ENCODE assay signal across 13 cellular contexts in genomic region chr9:81664638-81665513, GRCh38. TPM values are rescaled to one million over a fixed set of nuclear protein-coding genes. Genes with fewer than 3 reads are reported as not detected.
DNase-seq lines count a peak whose midpoint lies in the region; ATAC-seq and TF ChIP-seq lines count a peak whose summit lies in the region.
"Had no signal": no experiment of that assay in that cellular context is flagged by ENCODE, and none has a peak within 500 bp of the region (broad histone marks: within the 10 kb centered on the region; RNA-seq: fewer than 3 reads in every experiment).

No MANE protein-coding gene starts in this region.

- no peak overlapping the region for H3K4me3 ChIP-seq in GM12865 (ENCODE audit: low read depth, low read length)
- peak overlapping the region; percentile 49 for H3K4me3 ChIP-seq in neural cell (ENCODE audit: low read length)
- no peak overlapping the region for H3K4me3 ChIP-seq in tibial artery
- H3K4me3 ChIP-seq: K562 had no signal

- H2AFZ ChIP-seq in neural cell (ENCODE audit: low read depth, low read length), result no peak overlapping the region

- no peak for TF ChIP-seq EP300 in neural cell (conservative IDR thresholded peaks at IDR 0.05; ENCODE audit: poor library complexity, severe bottlenecking)

- peak overlapping the region; percentile 10 for H3K27ac ChIP-seq in cingulate gyrus (ENCODE audit: low read depth, low read length)
- H3K27ac ChIP-seq in neural cell (ENCODE audit: low read length), result peak overlapping the region; percentile 73
- H3K27ac ChIP-seq in tibial artery, result no peak overlapping the region
- H3K27ac ChIP-seq: VCaP had no signal

- peaks cover 0 to 29% (median 2%) of the 10 kb centered on the region in 4 donors for H3K4me1 ChIP-seq in tibial artery

- TF ChIP-seq CTCF in GM12865 (IDR thresholded peaks at IDR 0.05; ENCODE audit: insufficient read depth, low read depth, low read length, missing control alignments) (no peak), neural cell (IDR thresholded peaks at IDR 0.05; ENCODE audit: poor library complexity, severe bottlenecking) (no peak), tibial artery (IDR thresholded peaks at IDR 0.05) (no peak)

- DNase-seq in GM12865 (ENCODE audit: low read depth) (peak; percentile 35), tibial artery (no peak), SIG-M5 treated with dmso at 0.1 percent for 504 hours (lab: John Stamatoyannopoulos, UW; ENCODE audit: unreplicated experiment) (no peak)
- DNase-seq: activated T-cell treated with anti-CD3 and anti-CD28 coated beads for 4 hours, aorta had no signal

- no peaks in the 10 kb centered on the region for H3K27me3 ChIP-seq in neural cell (ENCODE audit: insufficient read depth, low read depth, low read length)
- H3K27me3 ChIP-seq in tibial artery, result no peaks in the 10 kb centered on the region
- H3K27me3 ChIP-seq: BE2C had no signal

- peaks cover 5% of the 10 kb centered on the region for H3F3A ChIP-seq in neural cell (ENCODE audit: insufficient read depth, low read length, poor library complexity, severe bottlenecking)

- H3K9me3 ChIP-seq in neural cell (ENCODE audit: low read length) (no peaks in the 10 kb centered on the region), tibial artery (no peaks in the 10 kb centered on the region)
- H3K9me3 ChIP-seq: BE2C had no signal

- intact Hi-C loops in tibial artery (cut with DNase I; ENCODE audit: low total_unique reads), result no loop called here

- no peaks in the 10 kb centered on the region for H3K9me2 ChIP-seq in neural cell (ENCODE audit: insufficient read depth, low read length)

- H4K20me1 ChIP-seq in neural cell (ENCODE audit: insufficient read depth), result no peaks in the 10 kb centered on the region

- peaks cover 69% of the 10 kb centered on the region for H3K79me2 ChIP-seq in neural cell (replicated peaks; ENCODE audit: insufficient read depth, low read length)

- ATAC-seq in HG03565 (IDR thresholded peaks at IDR 0.05; ENCODE audit: unreplicated experiment) (peak; percentile 57), GM19467 (IDR thresholded peaks at IDR 0.05; ENCODE audit: unreplicated experiment) (no peak), GM21390 (IDR thresholded peaks at IDR 0.05; ENCODE audit: unreplicated experiment) (no peak)
- ATAC-seq: K562 had no signal

- no peaks in the 10 kb centered on the region for H3K36me3 ChIP-seq in neural cell (ENCODE audit: insufficient read depth, low read length)
- H3K36me3 ChIP-seq in tibial artery, result peaks cover 0 to 8% (median 0%) of the 10 kb centered on the region in 3 donors

- no peak for TF ChIP-seq RAD21 in neural cell (conservative IDR thresholded peaks at IDR 0.05)

- H3K4me2 ChIP-seq in neural cell (ENCODE audit: low read length), result peak overlapping the region; percentile 52

- H3K9ac ChIP-seq in neural cell (ENCODE audit: low read length), result peak overlapping the region; percentile 39

TF ChIP-seq in neural cell, 6 proteins besides CTCF, POLR2A, EP300 and RAD21:
- no peak for TF ChIP-seq EZH2 (IDR thresholded peaks at IDR 0.05; ENCODE audit: borderline replicate concordance, insufficient read depth, low read length, poor library complexity, severe bottlenecking)
- TF ChIP-seq TAF1 (IDR thresholded peaks at IDR 0.05; ENCODE audit: low read depth), result no peak
- TF ChIP-seq MXI1 (conservative IDR thresholded peaks at IDR 0.05; ENCODE audit: poor library complexity, severe bottlenecking), result no peak
- no peak for TF ChIP-seq REST (IDR thresholded peaks at IDR 0.05; ENCODE audit: borderline replicate concordance)
- no peak for TF ChIP-seq SMC3 (conservative IDR thresholded peaks at IDR 0.05; ENCODE audit: poor library complexity)
- no peak for TF ChIP-seq POLR2AphosphoS5 (IDR thresholded peaks at IDR 0.05)

RNA-seq across cellular contexts. Expression of gene TLE1, which starts 24.5 kb away (rescaled TPM):
- polyA plus RNA-seq in neural cell, result 93.0 and 93.6 TPM in 2 replicates
- polyA minus RNA-seq in neural cell, result 102 and 105 TPM in 2 replicates
- polyA plus RNA-seq: K562 had no signal

Comparison
In these comparisons a context has a peak if more than half of its experiments do, and no peak if none do; other contexts are left out.
1. H3K27ac ChIP-seq: peak in cingulate gyrus (single experiment) and neural cell (single experiment); none in tibial artery (0 of 2).